In genomic region chr20:57585466-57586213, GRCh38 we compare ENCODE assay signal across 16 cellular contexts. TPM values are rescaled to one million over a fixed set of nuclear protein-coding genes. Genes with fewer than 3 reads are reported as not detected.
A peak's percentile ranks its signal among the peaks of the same experiment; 100 is the strongest.
DNase-seq lines count a peak whose midpoint lies in the region; ATAC-seq, FAIRE-seq and TF ChIP-seq lines count a peak whose summit lies in the region.
"Had no signal": no experiment of that assay in that cellular context is flagged by ENCODE, and none has a peak within 500 bp of the region (broad histone marks: within the 10 kb centered on the region; RNA-seq: fewer than 3 reads in every experiment).

No MANE protein-coding gene starts in this region.

- FAIRE-seq in H1 (lab: Jason Lieb, UNC), result no peak

- TF ChIP-seq EP300 in H1 (IDR thresholded peaks at IDR 0.05; ENCODE audit: borderline replicate concordance in 1 of 2, low read depth in 2 of 2, low read length in 2 of 2), result no peak

- H3K23ac ChIP-seq in H1 (ENCODE audit: insufficient read length) (no peak overlapping the region), neuronal stem cell (ENCODE audit: low read depth, low read length, poor library complexity) (no peak overlapping the region)

- POLR2A ChIA-PET in OCI-LY7 (lab: Charles Lee), result interaction anchor here (1.5 kb wide), 1 partner anchor 14 kb away, joined by 3 read pairs; no protein-coding TSS in a partner anchor
- POLR2A ChIA-PET in H1 (lab: Charles Lee; ENCODE audit: partially characterized antibody), result no interaction called here

- H3K4me2 ChIP-seq in OCI-LY7 (ENCODE audit: low read length), result peak overlapping the region; percentile 31
- H3K4me2 ChIP-seq in H1 (ENCODE audit: insufficient read depth in 1 of 2, low read depth in 2 of 2, low read length in 2 of 2), result no peak overlapping the region
- H3K4me2 ChIP-seq in neuronal stem cell (ENCODE audit: insufficient read depth, low read length, poor library complexity, severe bottlenecking), result no peak overlapping the region
- H3K4me2 ChIP-seq: BLaER1 treated with 17β-estradiol and CSF1 and Interleukin-3, amounts not matched to agents 10 nM and 100 nM had no signal

- no peak overlapping the region for H3K56ac ChIP-seq in H1 (replicated peaks; ENCODE audit: insufficient read length, low read depth, low read length)

- no peak for TF ChIP-seq CTCF in OCI-LY7 (conservative IDR thresholded peaks at IDR 0.05; ENCODE audit: low read length)
- no peak for TF ChIP-seq CTCF in H1 (IDR thresholded peaks at IDR 0.05; ENCODE audit: control extremely low read depth in 1 of 3, insufficient read depth in 1 of 3, low read depth in 1 of 3, low read length in 3 of 3)
- no peak for TF ChIP-seq CTCF in mucosa of descending colon (IDR thresholded peaks at IDR 0.05)
- TF ChIP-seq CTCF in adrenal gland (IDR thresholded peaks at IDR 0.05), result no peak

- no peak overlapping the region for H3K18ac ChIP-seq in H1 (ENCODE audit: extremely low read depth, low read length)
- peak overlapping the region; percentile 86 for H3K18ac ChIP-seq in neuronal stem cell (ENCODE audit: low read length)

- BruUV-seq in OCI-LY7 (replicated peaks; lab: Mats Ljungman, UMichigan), result no TSS peak

- ATAC-seq in mucosa of descending colon, result no peak
- ATAC-seq in HG03039 (IDR thresholded peaks at IDR 0.05; ENCODE audit: unreplicated experiment), result no peak

- H2AK5ac ChIP-seq in H1 (ENCODE audit: low read depth, low read length) (0 out of 2 replicates have a peak overlapping the region, but pooled peaks have one; percentile 13), neuronal stem cell (ENCODE audit: low read depth, low read length) (peak overlapping the region; percentile 36)

- H3K4me3 ChIP-seq in OCI-LY7 (ENCODE audit: low read depth, low read length, poor library complexity, severe bottlenecking), result no peak overlapping the region
- no peak overlapping the region for H3K4me3 ChIP-seq in H1 (ENCODE audit: extremely low read depth in 1 of 4, insufficient read depth in 2 of 4, low read depth in 3 of 4, low read length in 4 of 4)
- H3K4me3 ChIP-seq in mucosa of descending colon, result no peak overlapping the region
- no peak overlapping the region for H3K4me3 ChIP-seq in neuronal stem cell (ENCODE audit: low read length in 2 of 2)
- no peak overlapping the region for H3K4me3 ChIP-seq in adrenal gland
- H3K4me3 ChIP-seq: BLaER1 treated with 17β-estradiol and CSF1 and Interleukin-3, amounts not matched to agents 10 nM and 100 nM; GM23248 had no signal

- H3K27ac ChIP-seq in OCI-LY7 (ENCODE audit: low read depth, low read length, poor library complexity, severe bottlenecking) (no peak overlapping the region), H1 (ENCODE audit: low read depth, low read length) (no peak overlapping the region), neuronal stem cell (replicated peaks; ENCODE audit: low read length) (no peak overlapping the region), adrenal gland (no peak overlapping the region)
- H3K27ac ChIP-seq: 22Rv1; BLaER1 treated with 17β-estradiol and CSF1 and Interleukin-3, amounts not matched to agents 10 nM and 100 nM; GM23248 had no signal

- CTCF ChIA-PET in OCI-LY7 (lab: Charles Lee; ENCODE audit: unreplicated experiment) (no interaction called here), H1 (lab: Charles Lee; ENCODE audit: partially characterized antibody) (interaction anchor here (0.7 to 5.6 kb wide), 6 partner anchors 9 to 501 kb away, joined by 3 to 67 read pairs (median 18); no protein-coding TSS in a partner anchor)

- H4K5ac ChIP-seq in H1 (ENCODE audit: insufficient read length, low read depth, low read length), result no peak overlapping the region

- H2BK20ac ChIP-seq in H1 (ENCODE audit: low read length), result no peak overlapping the region

- H2BK15ac ChIP-seq in H1 (ENCODE audit: low read length) (no peak overlapping the region), neuronal stem cell (ENCODE audit: low read length) (no peak overlapping the region)

- H4K91ac ChIP-seq in H1 (replicated peaks; ENCODE audit: insufficient read length, low read length) (no peak overlapping the region), neuronal stem cell (ENCODE audit: low read depth, low read length, poor library complexity) (no peak overlapping the region)

- no peak for TF ChIP-seq RAD21 in H1 (IDR thresholded peaks at IDR 0.05 in 1 of 2, conservative IDR thresholded peaks at IDR 0.05 in 1 of 2; ENCODE audit: low read depth in 2 of 2, low read length in 2 of 2)

- H3K9ac ChIP-seq in H1 (replicated peaks in 1 of 4; ENCODE audit: extremely low read depth in 1 of 4, low read depth in 3 of 4, low read length in 3 of 4) (no peak overlapping the region), neuronal stem cell (ENCODE audit: low read depth, low read length, poor library complexity) (no peak overlapping the region)
- H3K9ac ChIP-seq: BLaER1 treated with 17β-estradiol and CSF1 and Interleukin-3, amounts not matched to agents 10 nM and 100 nM; GM23248 had no signal

- no peak overlapping the region for H2BK120ac ChIP-seq in H1 (replicated peaks; ENCODE audit: low read depth, low read length)
- no peak overlapping the region for H2BK120ac ChIP-seq in neuronal stem cell (ENCODE audit: low read depth, low read length)

- WGBS in H1 (ENCODE audit: extremely low coverage in 1 of 2, insufficient coverage in 1 of 2, insufficient read length in 1 of 2, insufficient replicate concordance in 2 of 2, low coverage in 1 of 2, low lambda C conversion rate in 2 of 2, missing lambda C conversion rate in 1 of 2), 2 experiments, result 89% methylated on average over 14 of the region's 17 CpGs; no CpG with 5 or more reads in 1 of the 2 experiments
- no CpG with 5 or more reads among the region's 17 CpGs for WGBS in neuronal stem cell (ENCODE audit: extremely low coverage in 2 of 2, insufficient read length in 2 of 2, insufficient replicate concordance in 1 of 2), 2 donors
- WGBS in adrenal gland, 4 donors, result 64 to 72% (median 69%) methylated on average over 16 to 17 of the region's 17 CpGs

- H3K79me2 ChIP-seq in OCI-LY7 (ENCODE audit: insufficient read depth, low read depth, low read length), result no peaks in the 10 kb centered on the region
- H3K79me2 ChIP-seq in H1 (ENCODE audit: control insufficient read depth in 1 of 2, insufficient read depth in 2 of 2, low read length in 2 of 2), result no peaks in the 10 kb centered on the region

- H2BK12ac ChIP-seq in H1 (ENCODE audit: low read depth, low read length), result no peak overlapping the region
- H2BK12ac ChIP-seq in neuronal stem cell (ENCODE audit: low read length), result no peak overlapping the region

- H4K20me1 ChIP-seq in OCI-LY7 (ENCODE audit: insufficient read depth, low read length) (no peaks in the 10 kb centered on the region), H1 (replicated peaks in 1 of 2; ENCODE audit: control insufficient read depth in 1 of 2, insufficient read depth in 2 of 2, low read length in 2 of 2) (no peaks in the 10 kb centered on the region)
- H4K20me1 ChIP-seq: BLaER1 treated with 17β-estradiol and CSF1 and Interleukin-3, amounts not matched to agents 10 nM and 100 nM had no signal

- intact Hi-C loops in OCI-LY7 (cut with micrococcal nuclease; ENCODE audit: unreplicated experiment), result no loop called here
- intact Hi-C loops in mucosa of descending colon (cut with DNase I, micrococcal nuclease), result loop anchor here in 1 of 2 donors (10.0 kb wide), 1 partner anchor 201 kb away; no protein-coding TSS in a partner anchor
- intact Hi-C loops in adrenal gland (cut with DNase I), result no loop called here

- H3K4me1 ChIP-seq in OCI-LY7 (ENCODE audit: insufficient read depth, low read length, poor library complexity, severe bottlenecking) (peaks cover 15% of the 10 kb centered on the region), H1 (replicated peaks in 1 of 4; ENCODE audit: control insufficient read depth in 3 of 4, insufficient read depth in 4 of 4, low read length in 3 of 4) (peaks cover 0 to 2% (median 0%) of the 10 kb centered on the region in 4 experiments; a peak in 1 of 7 replicates), mucosa of descending colon (ENCODE audit: low read depth) (peaks cover 23% of the 10 kb centered on the region), neuronal stem cell (ENCODE audit: control insufficient read depth in 2 of 2, insufficient read depth in 1 of 2, low read depth in 1 of 2, low read length in 2 of 2) (peaks cover 0 to 3% of the 10 kb centered on the region in 2 donors), adrenal gland (replicated peaks in 1 of 2) (no peaks in the 10 kb centered on the region)

- DNase-seq in OCI-LY7 (ENCODE audit: low spot score), result no peak
- DNase-seq in H1 (ENCODE audit: low read depth in 1 of 2, low spot score in 2 of 2), result no peak
- peak in 2 of 3 donors; percentile 33 to 41 for DNase-seq in mucosa of descending colon
- no peak for DNase-seq in neuronal stem cell (ENCODE audit: low spot score)
- DNase-seq in NOMO-1 treated with DMSO at 0.1 percent for 48 hours (lab: John Stamatoyannopoulos, UW; ENCODE audit: unreplicated experiment), result no peak
- DNase-seq in NCI-H1092 (lab: John Stamatoyannopoulos, UW), result no peak
- DNase-seq in adrenal gland, result no peak
- DNase-seq: AML-193; CD4-positive, CD25-positive, alpha-beta regulatory T cell; DMS53; GF-D8; GM23248; H7 had no signal

- no peak overlapping the region for H3K14ac ChIP-seq in H1 (ENCODE audit: insufficient read length)
- no peak overlapping the region for H3K14ac ChIP-seq in neuronal stem cell (ENCODE audit: low read length)

- H3K23me2 ChIP-seq in H1 (ENCODE audit: low read depth, low read length), result no peaks in the 10 kb centered on the region; the same call in 1 of the 2 replicates

- H3K36me3 ChIP-seq in OCI-LY7 (ENCODE audit: insufficient read depth, low read length) (no peaks in the 10 kb centered on the region), H1 (ENCODE audit: control insufficient read depth in 2 of 4, insufficient read depth in 4 of 4, low read length in 3 of 4) (no peaks in the 10 kb centered on the region), mucosa of descending colon (ENCODE audit: low read depth) (no peaks in the 10 kb centered on the region), neuronal stem cell (replicated peaks in 1 of 2; ENCODE audit: control insufficient read depth in 2 of 2, insufficient read depth in 2 of 2, low read length in 2 of 2) (no peaks in the 10 kb centered on the region), adrenal gland (replicated peaks in 1 of 2) (no peaks in the 10 kb centered on the region)
- H3K36me3 ChIP-seq: BLaER1 treated with 17β-estradiol and CSF1 and Interleukin-3, amounts not matched to agents 10 nM and 100 nM had no signal

- H3K9me2 ChIP-seq in OCI-LY7 (ENCODE audit: insufficient read depth, low read length), result no peaks in the 10 kb centered on the region

- peaks cover 10% of the 10 kb centered on the region; the same call in 1 of the 2 replicates for H3K9me3 ChIP-seq in OCI-LY7 (ENCODE audit: low read length)
- H3K9me3 ChIP-seq in H1 (ENCODE audit: insufficient read depth in 2 of 2, low read depth in 1 of 2, low read length in 1 of 2), result no peaks in the 10 kb centered on the region
- H3K9me3 ChIP-seq in mucosa of descending colon, result no peaks in the 10 kb centered on the region
- peaks cover 0 to 6% of the 10 kb centered on the region in 2 donors for H3K9me3 ChIP-seq in neuronal stem cell (replicated peaks in 1 of 2; ENCODE audit: control insufficient read depth in 2 of 2, insufficient read depth in 1 of 2, low read depth in 1 of 2, low read length in 2 of 2)
- no peaks in the 10 kb centered on the region for H3K9me3 ChIP-seq in adrenal gland (replicated peaks in 1 of 3)

- H4K8ac ChIP-seq in H1 (ENCODE audit: extremely low read depth, insufficient read depth, low read length) (peak overlapping the region; percentile 79; the same call in 1 of the 2 replicates), neuronal stem cell (ENCODE audit: low read depth, low read length) (no peak overlapping the region)

- no peak for TF ChIP-seq POLR2A in H1 (IDR thresholded peaks at IDR 0.05; ENCODE audit: control extremely low read depth in 1 of 2, low read depth in 2 of 2, low read length in 2 of 2)
- no peak for TF ChIP-seq POLR2A in adrenal gland (IDR thresholded peaks at IDR 0.05)

- H3K4ac ChIP-seq in H1 (replicated peaks; ENCODE audit: insufficient read length, low read depth, low read length), result no peak overlapping the region
- H3K4ac ChIP-seq in neuronal stem cell (ENCODE audit: low read length), result no peak overlapping the region

- H3K27me3 ChIP-seq in H1 (replicated peaks in 1 of 4; ENCODE audit: control insufficient read depth in 3 of 4, extremely low read depth in 1 of 4, insufficient read depth in 3 of 4, low read length in 3 of 4), result peaks cover 0 to 2% (median 0%) of the 10 kb centered on the region in 4 experiments; a peak in 2 of 7 replicates
- peaks cover 0 to 24% (median 0%) of the 10 kb centered on the region in 3 experiments for H3K27me3 ChIP-seq in neuronal stem cell (ENCODE audit: control insufficient read depth in 3 of 3, insufficient read depth in 3 of 3, low read depth in 1 of 3, low read length in 3 of 3)
- H3K27me3 ChIP-seq in adrenal gland, result peaks cover 11% of the 10 kb centered on the region

- H3K79me1 ChIP-seq in H1 (ENCODE audit: low read depth, low read length) (no peaks in the 10 kb centered on the region), neuronal stem cell (ENCODE audit: low read depth, low read length) (peaks cover 3% of the 10 kb centered on the region)

- no peak overlapping the region for H2BK5ac ChIP-seq in H1 (ENCODE audit: low read depth, low read length)
- no peak overlapping the region for H2BK5ac ChIP-seq in neuronal stem cell (ENCODE audit: low read length)

- H2AFZ ChIP-seq in OCI-LY7 (ENCODE audit: low read length) (no peak overlapping the region), H1 (ENCODE audit: low read length) (no peak overlapping the region), neuronal stem cell (ENCODE audit: low read length) (no peak overlapping the region)
- H2AFZ ChIP-seq: GM23248 had no signal

RNA-seq across cellular contexts. Expression of gene PCK1, which starts 24.7 kb away (rescaled TPM):
- 5.7 and 6.9 TPM in 2 replicates for total RNA-seq in OCI-LY7 (2014; rRNA removed; shearing (Covaris generic))
- 13.0 and 13.4 TPM in 2 replicates for total RNA-seq in OCI-LY7 (2022)
- total RNA-seq in H1 (2021; fragmentation: NEBNext Ultra II Directional; extraction: Animal tissue kit (Norgen Biotek cat#: 25700)), result not detected in 2 replicates
- not detected in 2 replicates for polyA plus RNA-seq in H1 (2011; rRNA removed)
- 0.05 TPM for polyA plus RNA-seq in H1 (2011; cell fraction: cytosol; rRNA removed)
- polyA plus RNA-seq in H1 (2011; cell fraction: nucleus; rRNA removed), result 0.09 TPM
- polyA plus RNA-seq in H1 (2012, experiment 1 of 2), result not detected in 4 replicates
- not detected for polyA plus RNA-seq in H1 (2012, experiment 2 of 2)
- polyA plus RNA-seq in H1 (2013, experiment 1 of 2), result not detected
- not detected for polyA plus RNA-seq in H1 (2013, experiment 2 of 2)
- polyA minus RNA-seq in H1 (2011; rRNA and poly(A)+ RNA removed), result not detected in 2 replicates
- not detected for polyA minus RNA-seq in H1 (2011; cell fraction: cytosol; rRNA and poly(A)+ RNA removed)
- not detected for polyA minus RNA-seq in H1 (2011; cell fraction: nucleus; rRNA and poly(A)+ RNA removed)
- 100 to 1,000 TPM; 134 to 467 (median 136) TPM for total RNA-seq in mucosa of descending colon
- polyA plus RNA-seq in neuronal stem cell (2013, experiment 1 of 2), result not detected
- not detected for polyA plus RNA-seq in neuronal stem cell (2013, experiment 2 of 2)
- total RNA-seq in adrenal gland, result 1 to 10 TPM in 3 of 8 donors, under 1 TPM in 5; 0.06 to 4.7 (median 0.68) TPM
- 1 to 10 TPM in 1 of 3 donors, under 1 TPM in 2; 0.56 to 5.4 (median 0.62) TPM for polyA plus RNA-seq in adrenal gland
- total RNA-seq: CD4-positive, CD25-positive, alpha-beta regulatory T cell; GM23248; H7 had no signal
- polyA plus RNA-seq: CD4-positive, CD25-positive, alpha-beta regulatory T cell; GM23248 had no signal

RNA-seq across cellular contexts. Expression of gene ZBP1, which starts 34.6 kb away (rescaled TPM):
- 1.7 and 3.7 TPM in 2 replicates for total RNA-seq in OCI-LY7 (2014; rRNA removed; shearing (Covaris generic))
- 1.5 and 2.0 TPM in 2 replicates for total RNA-seq in OCI-LY7 (2022)
- total RNA-seq in H1 (2021; fragmentation: NEBNext Ultra II Directional; extraction: Animal tissue kit (Norgen Biotek cat#: 25700)), result not detected in 2 replicates
- polyA plus RNA-seq in H1 (2011; rRNA removed), result not detected in 2 replicates
- polyA plus RNA-seq in H1 (2011; cell fraction: cytosol; rRNA removed), result not detected
- polyA plus RNA-seq in H1 (2011; cell fraction: nucleus; rRNA removed), result not detected
- not detected in 4 replicates for polyA plus RNA-seq in H1 (2012, experiment 1 of 2)
- not detected for polyA plus RNA-seq in H1 (2012, experiment 2 of 2)
- not detected for polyA plus RNA-seq in H1 (2013, experiment 1 of 2)
- polyA plus RNA-seq in H1 (2013, experiment 2 of 2), result not detected
- polyA minus RNA-seq in H1 (2011; rRNA and poly(A)+ RNA removed), result not detected in 2 replicates
- not detected for polyA minus RNA-seq in H1 (2011; cell fraction: cytosol; rRNA and poly(A)+ RNA removed)
- polyA minus RNA-seq in H1 (2011; cell fraction: nucleus; rRNA and poly(A)+ RNA removed), result not detected
- 10 to 100 TPM in 1 of 3 donors, 1 to 10 TPM in 2; 1.8 to 12.8 (median 3.6) TPM for total RNA-seq in mucosa of descending colon
- polyA plus RNA-seq in neuronal stem cell (2013, experiment 1 of 2), result not detected
- not detected for polyA plus RNA-seq in neuronal stem cell (2013, experiment 2 of 2)
- 1 to 10 TPM in 1 of 8 donors, under 1 TPM in 5, not detected in 2; 0.14 to 1.8 (median 0.59) TPM for total RNA-seq in adrenal gland
- 1 to 10 TPM in 1 of 3 donors, under 1 TPM in 2; 0.67 to 2.9 (median 0.82) TPM for polyA plus RNA-seq in adrenal gland
- total RNA-seq: GM23248, H7 had no signal
- polyA plus RNA-seq: GM23248 had no signal

Comparison
In these comparisons a context has a peak if more than half of its experiments do, and no peak if none do; other contexts are left out.
1. DNase-seq: peak in mucosa of descending colon (2 of 3); none in OCI-LY7 (single experiment), H1 (0 of 2), neuronal stem cell (single experiment), NOMO-1 treated with DMSO at 0.1 percent for 48 hours (single experiment), NCI-H1092 (single experiment) and adrenal gland (0 of 7).
2. RNA of gene PCK1, which starts 24.7 kb away (total RNA-seq): 134 to 467 TPM in mucosa of descending colon; 5.7 to 13.4 TPM in OCI-LY7, 0.06 to 4.7 TPM in adrenal gland and not detected in H1; every median in the first group is over 4 times any median in the second.